ENCODE assay signal across 16 cellular contexts in the genomic region with DNA sequence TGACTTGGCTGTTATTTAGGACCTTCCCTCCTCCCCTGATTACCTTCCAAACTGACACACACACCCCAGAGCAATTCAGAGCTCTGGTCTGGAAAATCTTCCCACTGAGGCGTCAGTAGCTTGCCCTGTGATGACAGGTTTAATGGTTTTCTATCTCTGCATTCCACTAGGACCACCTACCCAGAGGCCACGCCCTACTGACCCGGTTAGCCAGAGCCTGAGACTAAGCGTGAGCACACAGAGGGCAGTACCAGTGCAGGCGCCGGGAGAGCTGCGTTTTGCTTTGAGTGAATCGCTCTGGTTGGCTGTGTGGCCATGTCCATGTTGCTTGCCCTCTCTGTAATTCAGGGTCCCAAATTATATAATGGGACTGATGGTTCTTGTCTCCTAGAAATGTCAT. TPM values are rescaled to one million over a fixed set of nuclear protein-coding genes. Genes with fewer than 3 reads are reported as not detected.
DNase-seq lines count a peak whose midpoint lies in the region; ATAC-seq, FAIRE-seq and TF ChIP-seq lines count a peak whose summit lies in the region.
"Had no signal": no experiment of that assay in that cellular context is flagged by ENCODE, and none has a peak within 500 bp of the region (broad histone marks: within the 10 kb centered on the region; RNA-seq: fewer than 3 reads in every experiment).

No MANE protein-coding gene starts in this region.

- no peak overlapping the region for H2AFZ ChIP-seq in GM23338
- no peak overlapping the region for H2AFZ ChIP-seq in K562 (ENCODE audit: low read depth, low read length)

- H3K9me3 ChIP-seq in K562 (replicated peaks; ENCODE audit: control insufficient read depth, insufficient read depth, low read depth, low read length) (no peaks in the 10 kb centered on the region), esophagus muscularis mucosa (no peaks in the 10 kb centered on the region)
- H3K9me3 ChIP-seq: gastroesophageal sphincter, sigmoid colon, suprapubic skin had no signal

- H3K4me1 Mint-ChIP-seq in GM23338 (peaks cover 25% of the 10 kb centered on the region), nephron (peaks cover 47% of the 10 kb centered on the region)
- H3K4me1 Mint-ChIP-seq: central memory CD8-positive, alpha-beta T cell had no signal

- WGBS in K562 (ENCODE audit: insufficient coverage, low coverage, missing lambda C conversion rate), result 29% methylated on average over 8 of the region's 8 CpGs
- WGBS in esophagus muscularis mucosa, result 71% methylated on average over 8 of the region's 8 CpGs

- H3K4me2 ChIP-seq in GM23338 (peak overlapping the region; percentile 58), K562 (ENCODE audit: insufficient read depth, low read length) (no peak overlapping the region)

- H3K27me3 Mint-ChIP-seq in GM23338 (ENCODE audit: insufficient read depth, low read depth, poor library complexity) (peaks cover 15% of the 10 kb centered on the region), nephron (ENCODE audit: low read depth) (peaks cover 5% of the 10 kb centered on the region)
- H3K27me3 Mint-ChIP-seq: activated CD4-positive, alpha-beta memory T cell treated with anti-CD3 and anti-CD28 coated beads for 36 hours had no signal

- TF ChIP-seq CTCF in GM23338 (conservative IDR thresholded peaks at IDR 0.05; ENCODE audit: low read depth in 2 of 2) (no peak), K562 (IDR thresholded peaks at IDR 0.05 in 2 of 3, conservative IDR thresholded peaks at IDR 0.05 in 1 of 3; ENCODE audit: insufficient read depth in 2 of 3, low read depth in 1 of 3, low read length in 3 of 3) (no peak), nephron (IDR thresholded peaks at IDR 0.05; ENCODE audit: unreplicated experiment in 3 of 3) (no peak), esophagus muscularis mucosa (IDR thresholded peaks at IDR 0.05) (no peak)

- in situ Hi-C loops in K562 (cut with MboI), result no loop called here

- 0 out of 4 replicates have a peak overlapping the region, but pooled peaks of 1 of the 2 experiments have one; percentile 6 for H3K9ac ChIP-seq in K562 (ENCODE audit: insufficient read depth in 1 of 2, low read depth in 2 of 2, low read length in 2 of 2)

- no peak overlapping the region for H3K27ac Mint-ChIP-seq in GM23338
- H3K27ac Mint-ChIP-seq in nephron, result peak overlapping the region in 2 of 3 experiments; percentile 39 to 47
- H3K27ac Mint-ChIP-seq: activated CD4-positive, alpha-beta memory T cell treated with anti-CD3 and anti-CD28 coated beads for 36 hours had no signal

- TF ChIP-seq EP300 in K562 (IDR thresholded peaks at IDR 0.05; ENCODE audit: low read length) (no peak), esophagus muscularis mucosa (IDR thresholded peaks at IDR 0.05) (no peak)

- H3K4me1 ChIP-seq in GM23338 (ENCODE audit: insufficient read depth) (peaks cover 5% of the 10 kb centered on the region; the same call in 1 of the 2 replicates), K562 (replicated peaks in 1 of 2; ENCODE audit: control insufficient read depth in 2 of 2, insufficient read depth in 2 of 2, low read length in 2 of 2) (peaks cover 5 to 6% of the 10 kb centered on the region in 2 experiments; a peak in 3 of 5 replicates), esophagus muscularis mucosa (peaks cover 38 to 48% (median 42%) of the 10 kb centered on the region in 4 donors)

- H3K4me3 ChIP-seq in GM23338 (no peak overlapping the region), K562 (no peak overlapping the region), esophagus muscularis mucosa (no peak overlapping the region)
- H3K4me3 ChIP-seq: gastroesophageal sphincter, sigmoid colon, SK-N-MC, suprapubic skin had no signal

- no peaks in the 10 kb centered on the region for H3K36me3 ChIP-seq in GM23338 (ENCODE audit: insufficient read depth)
- H3K36me3 ChIP-seq in K562 (ENCODE audit: control insufficient read depth, insufficient read depth, low read length), result no peaks in the 10 kb centered on the region
- H3K36me3 ChIP-seq in esophagus muscularis mucosa, result peaks cover 0 to 18% (median 0%) of the 10 kb centered on the region in 4 donors
- H3K36me3 ChIP-seq: suprapubic skin had no signal

- 0 out of 2 replicates have a peak, but pooled peaks cover 3% of the 10 kb centered on the region for H3K9me2 ChIP-seq in GM23338 (ENCODE audit: insufficient read depth)

- BruUV-seq in K562 (replicated peaks; lab: Mats Ljungman, UMichigan), result no TSS peak

- no peak for TF ChIP-seq POLR2A in K562 (conservative IDR thresholded peaks at IDR 0.05)
- TF ChIP-seq POLR2A in esophagus muscularis mucosa (IDR thresholded peaks at IDR 0.05; ENCODE audit: low read depth), result no peak

- H3K79me2 ChIP-seq in GM23338 (replicated peaks; ENCODE audit: insufficient read depth) (no peaks in the 10 kb centered on the region), K562 (ENCODE audit: control insufficient read depth, insufficient read depth, low read length) (no peaks in the 10 kb centered on the region)

- 0 out of 2 replicates have a peak overlapping the region, but pooled peaks have one; percentile 60 for H3K27ac ChIP-seq in GM23338 (ENCODE audit: low read depth)
- H3K27ac ChIP-seq in K562 (ENCODE audit: extremely low read depth, low read depth, low read length), result no peak overlapping the region
- H3K27ac ChIP-seq in esophagus muscularis mucosa (replicated peaks in 1 of 4), result peak overlapping the region in 1 of 4 donors; percentile 27
- H3K27ac ChIP-seq: sigmoid colon, SK-N-MC, suprapubic skin had no signal

- ATAC-seq in GM23338 (peak; percentile 95), K562 (peak; percentile 28), HG02759 (IDR thresholded peaks at IDR 0.05; ENCODE audit: unreplicated experiment) (no peak)
- ATAC-seq: gastroesophageal sphincter had no signal

- H3K9me3 Mint-ChIP-seq in GM23338, result no peaks in the 10 kb centered on the region
- H3K9me3 Mint-ChIP-seq in nephron, result peaks cover 3% of the 10 kb centered on the region
- H3K9me3 Mint-ChIP-seq: activated CD4-positive, alpha-beta memory T cell treated with anti-CD3 and anti-CD28 coated beads for 36 hours; central memory CD8-positive, alpha-beta T cell had no signal

- FAIRE-seq in K562 (lab: Jason Lieb, UNC), result no peak

- POLR2A ChIA-PET in K562 (lab: Yijun Ruan, JAX), result interaction anchor here (0.6 to 1.2 kb wide), 5 partner anchors 13 to 419 kb away, joined by 3 read pairs; a partner anchor contains a TSS

- H4K20me1 ChIP-seq in GM23338 (replicated peaks; ENCODE audit: insufficient read depth) (no peaks in the 10 kb centered on the region), K562 (replicated peaks; ENCODE audit: control insufficient read depth, insufficient read depth, low read length) (no peaks in the 10 kb centered on the region)

- DNase-seq in GM23338 (ENCODE audit: low spot score) (peak; percentile 87), K562 (ENCODE audit: extremely low read depth in 1 of 4, low spot score in 3 of 4) (no peak), iPS DF 19.7 (ENCODE audit: low read depth, low spot score) (peak; percentile 75), NCI-H748 treated with DMSO at 0.1 percent for 48 hours (lab: John Stamatoyannopoulos, UW) (no peak), NCI-H128 (lab: John Stamatoyannopoulos, UW; ENCODE audit: unreplicated experiment) (no peak), esophagus muscularis mucosa (ENCODE audit: extremely low spot score) (no peak)
- DNase-seq: GF-D8, sigmoid colon had no signal

- CTCF ChIA-PET in K562 (lab: Yijun Ruan, JAX; ENCODE audit: low intra/inter-chr PET ratio), result no interaction called here

- intact Hi-C loops in K562 (cut with micrococcal nuclease), result no loop called here
- intact Hi-C loops in esophagus muscularis mucosa (cut with DNase I), result no loop called here

- H3F3A ChIP-seq in GM23338 (replicated peaks; ENCODE audit: low read depth), result peaks cover 4% of the 10 kb centered on the region; the same call in 1 of the 2 replicates

- no peaks in the 10 kb centered on the region for H3K9me1 ChIP-seq in K562 (ENCODE audit: control insufficient read depth, insufficient read depth, low read length)

- no peak overlapping the region for H3K4me3 Mint-ChIP-seq in GM23338
- no peak overlapping the region for H3K4me3 Mint-ChIP-seq in nephron
- H3K4me3 Mint-ChIP-seq: activated CD4-positive, alpha-beta memory T cell treated with anti-CD3 and anti-CD28 coated beads for 36 hours; central memory CD8-positive, alpha-beta T cell; IgD-negative memory B cell had no signal

- no peak for TF ChIP-seq RAD21 in K562 (CRISPR knock-in tag; conservative IDR thresholded peaks at IDR 0.05 in 1 of 2, IDR thresholded peaks at IDR 0.05 in 1 of 2)

- H3K27me3 ChIP-seq in GM23338 (ENCODE audit: insufficient read depth) (no peaks in the 10 kb centered on the region), K562 (ENCODE audit: control insufficient read depth in 2 of 2, insufficient read depth in 2 of 2, low read length in 2 of 2) (no peaks in the 10 kb centered on the region; a peak in 1 of 5 replicates), esophagus muscularis mucosa (no peaks in the 10 kb centered on the region)
- H3K27me3 ChIP-seq: gastroesophageal sphincter, sigmoid colon, suprapubic skin had no signal

- no peaks in the 10 kb centered on the region for H3K36me3 Mint-ChIP-seq in GM23338 (ENCODE audit: low read depth)
- H3K36me3 Mint-ChIP-seq in nephron (ENCODE audit: low read depth), result peaks cover 42% of the 10 kb centered on the region
- H3K36me3 Mint-ChIP-seq: activated CD4-positive, alpha-beta memory T cell treated with anti-CD3 and anti-CD28 coated beads for 36 hours had no signal

TF ChIP-seq in GM23338, 12 proteins besides CTCF, POLR2A, EP300 and RAD21 (continues in another document):
- no peak for TF ChIP-seq ZNF114 (CRISPR knock-in tag; IDR thresholded peaks at IDR 0.05)

RNA-seq across cellular contexts. Expression of a gene that starts 36.2 kb away (rescaled TPM):
- 201 and 225 TPM in 2 replicates for total RNA-seq in GM23338 (2014; rRNA removed; shearing (Covaris generic))
- 44.2 and 47.2 TPM in 2 replicates for polyA plus RNA-seq in GM23338 (2016; fragmentation: Nextera tagmentation; extraction: Ambion mirVana)
- 436 and 524 TPM in 2 replicates for total RNA-seq in K562 (2011; cell fraction: chromatin; rRNA removed; ENCODE audit: low replicate concordance)
- total RNA-seq in K562 (2011; cell fraction: nucleolus; rRNA removed), result 350 and 362 TPM in 2 replicates
- total RNA-seq in K562 (2011; cell fraction: nucleoplasm; rRNA removed), result 437 and 537 TPM in 2 replicates
- total RNA-seq in K562 (2014; rRNA removed), result 73.5 and 82.5 TPM in 2 replicates
- total RNA-seq in K562 (2014; rRNA removed; fragmentation: Illumina TruSeq; extraction: Trizol), result 46.7 and 51.6 TPM in 2 replicates
- total RNA-seq in K562 (2015; rRNA removed; fragmentation: Illumina TruSeq; extraction: Trizol), result 47.7 and 49.9 TPM in 2 replicates
- 180 and 205 TPM in 2 replicates for total RNA-seq in K562 (2021)
- 44.6 and 88.4 TPM in 2 replicates for polyA plus RNA-seq in K562 (2011; rRNA removed)
- polyA plus RNA-seq in K562 (2011; cell fraction: cytosol; rRNA removed), result 20.8 and 37.3 TPM in 2 replicates
- 193 and 236 TPM in 2 replicates for polyA plus RNA-seq in K562 (2011; cell fraction: nucleus; rRNA removed)
- 137 and 151 TPM in 2 replicates for polyA plus RNA-seq in K562 (2012)
- 137 and 150 TPM in 2 replicates for polyA plus RNA-seq in K562 (2014; fragmentation: Illumina TruSeq; extraction: Trizol)
- polyA plus RNA-seq in K562 (2014; fragmentation: Nextera tagmentation; extraction: Ambion mirVana), result 1 to 10 TPM; 5.2 to 6.7 TPM
- 60.8 and 63.2 TPM in 2 replicates for polyA plus RNA-seq in K562 (2014; rRNA removed)
- 96.8 and 146 TPM in 2 replicates for polyA minus RNA-seq in K562 (2011; rRNA and poly(A)+ RNA removed)
- polyA minus RNA-seq in K562 (2011; cell fraction: cytosol; rRNA and poly(A)+ RNA removed), result 86.8 and 111 TPM in 2 replicates
- 89.9 and 136 TPM in 2 replicates for polyA minus RNA-seq in K562 (2011; cell fraction: nucleus; rRNA and poly(A)+ RNA removed)
- total RNA-seq in esophagus muscularis mucosa, result 100 to 1,000 TPM; 170 to 231 (median 177) TPM

Comparison
In these comparisons a context has a peak if more than half of its experiments do, and no peak if none do; other contexts are left out.
1. DNase-seq: peak in GM23338 (single experiment) and iPS DF 19.7 (single experiment); none in K562 (0 of 4), NCI-H748 treated with DMSO at 0.1 percent for 48 hours (single experiment), NCI-H128 (single experiment) and esophagus muscularis mucosa (single experiment).